In the genomic region with DNA sequence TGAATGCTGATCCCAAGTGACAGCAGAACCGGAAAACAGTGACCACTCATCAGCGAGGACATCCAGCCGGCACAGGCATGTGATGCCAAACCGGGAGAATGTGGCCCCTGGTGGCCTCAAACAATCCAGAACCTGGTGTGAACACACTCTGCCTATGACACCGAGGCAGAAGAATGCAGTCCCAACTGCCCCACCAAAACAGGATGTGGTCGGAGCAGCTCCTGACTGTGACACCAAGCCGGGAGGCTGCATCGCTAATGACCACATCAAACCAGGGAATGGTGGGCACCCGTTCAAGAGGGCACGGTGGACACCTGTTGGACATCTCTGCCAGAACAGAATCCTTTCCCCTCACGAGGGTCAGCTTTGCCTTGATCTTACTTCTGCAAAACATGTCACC, we compare ENCODE assay signal across 15 cellular contexts. TPM values are rescaled to one million over a fixed set of nuclear protein-coding genes. Genes with fewer than 3 reads are reported as not detected.
DNase-seq lines count a peak whose midpoint lies in the region; FAIRE-seq and TF ChIP-seq lines count a peak whose summit lies in the region.
"Had no signal": no experiment of that assay in that cellular context is flagged by ENCODE, and none has a peak within 500 bp of the region (broad histone marks: within the 10 kb centered on the region; RNA-seq: fewer than 3 reads in every experiment).

No MANE protein-coding gene starts in this region.

- in situ Hi-C loops in ACHN (cut with HindIII; ENCODE audit: low pct_ligation_motif_present, low pct_unique_long_range_greater_than_20kb, low sequenced_read_pairs) = no loop called here
- in situ Hi-C loops in GM13977 (cut with MboI; ENCODE audit: low pct_unique_long_range_greater_than_20kb, low sequenced_read_pairs, unreplicated experiment) = no loop called here

- H3K9ac ChIP-seq in astrocyte (ENCODE audit: low read length) = no peak overlapping the region

- CTCF ChIA-PET in GM10248 (lab: Yijun Ruan, JAX) = interaction anchor here (1.0 to 1.9 kb wide), 3 partner anchors 12 to 366 kb away, joined by 3 to 6 read pairs (median 4); no protein-coding TSS in a partner anchor

- no peaks in the 10 kb centered on the region for H3K36me3 ChIP-seq in astrocyte (ENCODE audit: insufficient read depth, low read length)
- H3K36me3 ChIP-seq: upper lobe of right lung had no signal

- no peaks in the 10 kb centered on the region for H3K79me2 ChIP-seq in astrocyte (ENCODE audit: insufficient read depth, low read length)

- H3K4me2 ChIP-seq in astrocyte (ENCODE audit: low read length) = peak overlapping the region; percentile 53

- FAIRE-seq in astrocyte (lab: Jason Lieb, UNC) = no peak

- no peaks in the 10 kb centered on the region for H4K20me1 ChIP-seq in astrocyte (ENCODE audit: insufficient read depth, low read length)

- H3K27me3 Mint-ChIP-seq in astrocyte (ENCODE audit: low read depth, unreplicated experiment) = peaks cover 40% of the 10 kb centered on the region

- peak overlapping the region; percentile 16 for H3K4me3 Mint-ChIP-seq in astrocyte (ENCODE audit: unreplicated experiment)
- H3K4me3 Mint-ChIP-seq: central memory CD8-positive, alpha-beta T cell; natural killer cell had no signal

- DNase-seq in ACHN (peak; percentile 41), HS-27A (ENCODE audit: low read depth) (peak; percentile 66), astrocyte (ENCODE audit: low read depth) (peak; percentile 28), iris pigment epithelial cell (ENCODE audit: low read depth) (peak; percentile 37), head of caudate nucleus (no peak), substantia nigra (lab: John Stamatoyannopoulos, UW) (no peak), GM13977 (ENCODE audit: low spot score) (no peak), GM10248 (ENCODE audit: extremely low spot score) (no peak)
- DNase-seq: activated CD4-positive, alpha-beta T cell treated with anti-CD3 and anti-CD28 coated beads, Interleukin-2, amount 50 U/mL, for 1 hour; activated effector memory CD4-positive, alpha-beta T cell treated with Interleukin-2 at 50 U/mL for 16 hours; natural killer cell; NCI-H1417; upper lobe of right lung had no signal

- peaks cover 10% of the 10 kb centered on the region for H3K27me3 ChIP-seq in astrocyte (ENCODE audit: insufficient read depth, low read length)

- peaks cover 13% of the 10 kb centered on the region for H3K4me1 ChIP-seq in astrocyte (ENCODE audit: insufficient read depth, low read length)
- H3K4me1 ChIP-seq: upper lobe of right lung had no signal

- H3K27ac Mint-ChIP-seq in astrocyte (ENCODE audit: unreplicated experiment) = peak overlapping the region; percentile 64
- H3K27ac Mint-ChIP-seq: natural killer cell had no signal

- no peak overlapping the region for H3K4me3 ChIP-seq in astrocyte (ENCODE audit: insufficient read depth, low read depth, low read length)
- H3K4me3 ChIP-seq: esophagus muscularis mucosa, upper lobe of right lung had no signal

- peaks cover 12% of the 10 kb centered on the region for H3K4me1 Mint-ChIP-seq in astrocyte (ENCODE audit: low read depth, unreplicated experiment)

- H3K9me3 ChIP-seq in astrocyte (ENCODE audit: insufficient read depth, low read depth, low read length) = no peaks in the 10 kb centered on the region
- H3K9me3 ChIP-seq: esophagus muscularis mucosa, upper lobe of right lung had no signal

- H3K9me3 Mint-ChIP-seq in astrocyte (ENCODE audit: unreplicated experiment) = no peaks in the 10 kb centered on the region
- H3K9me3 Mint-ChIP-seq: central memory CD8-positive, alpha-beta T cell; natural killer cell had no signal

- TF ChIP-seq CTCF in astrocyte (IDR thresholded peaks at IDR 0.05; ENCODE audit: insufficient read depth, low read depth, low read length) (no peak), GM13977 (IDR thresholded peaks at IDR 0.05; ENCODE audit: extremely low read depth, insufficient read depth, missing control alignments) (no peak), GM10248 (IDR thresholded peaks at IDR 0.05; ENCODE audit: control extremely low read depth, extremely low read depth, low read depth, missing control alignments) (no peak)

- no peak overlapping the region for H3K27ac ChIP-seq in astrocyte (ENCODE audit: low read depth, low read length)
- no peak overlapping the region for H3K27ac ChIP-seq in substantia nigra (ENCODE audit: low read depth, low read length, poor library complexity, severe bottlenecking)
- H3K27ac ChIP-seq: esophagus muscularis mucosa, upper lobe of right lung had no signal

- H3K36me3 Mint-ChIP-seq in astrocyte (ENCODE audit: low read depth, unreplicated experiment) = no peaks in the 10 kb centered on the region
- H3K36me3 Mint-ChIP-seq: natural killer cell had no signal

- POLR2A ChIA-PET in GM10248 (lab: Yijun Ruan, JAX) = no interaction called here

- no peak overlapping the region for H2AFZ ChIP-seq in astrocyte (ENCODE audit: low read depth, low read length)

- intact Hi-C loops in head of caudate nucleus (cut with DNase I) = no loop called here

RNA-seq across cellular contexts. Expression of a gene that starts 15.4 kb away (rescaled TPM):
- 2.3 and 3.3 TPM in 2 replicates for total RNA-seq in astrocyte

Comparison
In these comparisons a context has a peak if more than half of its experiments do, and no peak if none do; other contexts are left out.
1. DNase-seq: peak in ACHN (single experiment), HS-27A (single experiment), astrocyte (single experiment) and iris pigment epithelial cell (single experiment); none in head of caudate nucleus (0 of 42), substantia nigra (0 of 49), GM13977 (single experiment) and GM10248 (single experiment).